ENCODE assay signal across 17 cellular contexts in genomic region chr2:236558999-236559978, GRCh38. TPM values are rescaled to one million over a fixed set of nuclear protein-coding genes. Genes with fewer than 3 reads are reported as not detected.
DNase-seq lines count a peak whose midpoint lies in the region; ATAC-seq lines count a peak whose summit lies in the region.
"Had no signal": no experiment of that assay in that cellular context is flagged by ENCODE, and none has a peak within 500 bp of the region (broad histone marks: within the 10 kb centered on the region; RNA-seq: fewer than 3 reads in every experiment).

No MANE protein-coding gene starts in this region.

- H3K9me3 ChIP-seq in CD8-positive, alpha-beta memory T cell (ENCODE audit: low read length) = peaks cover 3% of the 10 kb centered on the region
- H3K9me3 ChIP-seq: BE2C had no signal

- no peak overlapping the region for H3K27ac ChIP-seq in CD8-positive, alpha-beta memory T cell (ENCODE audit: low read depth, low read length)
- H3K27ac ChIP-seq: heart left ventricle, right atrium auricular region had no signal

- no peak overlapping the region for H3K4me3 ChIP-seq in CD8-positive, alpha-beta memory T cell (ENCODE audit: low read length)
- H3K4me3 ChIP-seq: heart left ventricle, right atrium auricular region had no signal

- peak overlapping the region in 6 of 8 donors; percentile 1 to 61 (median 16) for H3K27ac Mint-ChIP-seq in CD8-positive, alpha-beta memory T cell
- peak overlapping the region; percentile 64 for H3K27ac Mint-ChIP-seq in activated naive CD8-positive, alpha-beta T cell

- peaks cover 13 to 27% (median 22%) of the 10 kb centered on the region in 3 donors for H3K36me3 Mint-ChIP-seq in CD8-positive, alpha-beta memory T cell
- H3K36me3 Mint-ChIP-seq in activated naive CD8-positive, alpha-beta T cell = peaks cover 22% of the 10 kb centered on the region

- CTCF ChIA-PET in CD8-positive, alpha-beta memory T cell (lab: Charles Lee) = interaction anchor here (1.5 to 2.0 kb wide), 2 partner anchors 10 to 46 kb away, joined by 6 to 13 read pairs; partner anchors contain the start of gene ACKR3

- H3K4me3 Mint-ChIP-seq in CD8-positive, alpha-beta memory T cell = peak overlapping the region in 2 of 7 donors; percentile 0 to 32
- peak overlapping the region; percentile 38 for H3K4me3 Mint-ChIP-seq in activated naive CD8-positive, alpha-beta T cell

- H3K27me3 Mint-ChIP-seq in CD8-positive, alpha-beta memory T cell = no peaks in the 10 kb centered on the region
- H3K27me3 Mint-ChIP-seq in activated naive CD8-positive, alpha-beta T cell = no peaks in the 10 kb centered on the region

- peaks cover 2 to 9% (median 6%) of the 10 kb centered on the region in 5 donors for H3K9me3 Mint-ChIP-seq in CD8-positive, alpha-beta memory T cell
- H3K9me3 Mint-ChIP-seq in activated naive CD8-positive, alpha-beta T cell (ENCODE audit: low read depth) = no peaks in the 10 kb centered on the region

- H3K4me1 ChIP-seq in CD8-positive, alpha-beta memory T cell (ENCODE audit: insufficient read depth, low read length) = peaks cover 29% of the 10 kb centered on the region
- H3K4me1 ChIP-seq: BE2C, right atrium auricular region had no signal

- POLR2A ChIA-PET in CD8-positive, alpha-beta memory T cell (lab: Charles Lee) = no interaction called here

- H3K4me1 Mint-ChIP-seq in CD8-positive, alpha-beta memory T cell = peaks cover 42 to 61% (median 50%) of the 10 kb centered on the region in 3 donors
- H3K4me1 Mint-ChIP-seq in activated naive CD8-positive, alpha-beta T cell (ENCODE audit: low read depth) = peaks cover 54% of the 10 kb centered on the region

- H3K36me3 ChIP-seq in CD8-positive, alpha-beta memory T cell (ENCODE audit: insufficient read depth, low read length) = peaks cover 12% of the 10 kb centered on the region
- H3K36me3 ChIP-seq: BE2C, heart left ventricle, right atrium auricular region had no signal

- DNase-seq in CD8-positive, alpha-beta memory T cell = no peak
- DNase-seq in GM19238 (ENCODE audit: insufficient read length, low spot score) (no peak), left lobe of liver (ENCODE audit: low spot score) (no peak)
- DNase-seq: activated effector memory CD4-positive, alpha-beta T cell treated with Interleukin-2 at 50 U/mL for 16 hours; BE2C; heart left ventricle; NCI-H1092 treated with DMSO at 0.1 percent for 48 hours; NCI-H345; stimulated activated CD4-positive, alpha-beta T cell treated with anti-CD3 and anti-CD28 coated beads, Interleukin-4, amount 100 ng/mL, for 1 hour; stimulated activated naive CD4-positive, alpha-beta T cell treated with Interleukin-2 at 50 U/mL for 16 hours had no signal

- H3K27me3 ChIP-seq in CD8-positive, alpha-beta memory T cell (ENCODE audit: insufficient read depth, low read length, poor library complexity, severe bottlenecking) = no peaks in the 10 kb centered on the region
- H3K27me3 ChIP-seq: heart left ventricle, right atrium auricular region had no signal

- ATAC-seq in GM18868 (IDR thresholded peaks at IDR 0.05; ENCODE audit: unreplicated experiment) = peak; percentile 70
- peak; percentile 58 for ATAC-seq in HG02870 (IDR thresholded peaks at IDR 0.05; ENCODE audit: unreplicated experiment)
- no peak for ATAC-seq in GM19324 (IDR thresholded peaks at IDR 0.05; ENCODE audit: low FRiP score, unreplicated experiment)
- ATAC-seq in left lobe of liver = no peak
- no peak for ATAC-seq in GM19035 (IDR thresholded peaks at IDR 0.05; ENCODE audit: unreplicated experiment)
- ATAC-seq: heart left ventricle, Panc1 had no signal

RNA-seq across cellular contexts. Expression of gene ACKR3, which starts 10.3 kb away (rescaled TPM):
- 1 to 10 TPM in 1 of 2 experiments, under 1 TPM in 1; 0.90 to 1.6 TPM for total RNA-seq in CD8-positive, alpha-beta memory T cell
- 5.5 TPM for polyA plus RNA-seq in CD8-positive, alpha-beta memory T cell
- 2.4 TPM for total RNA-seq in left lobe of liver

Comparison
In these comparisons a context has a peak if more than half of its experiments do, and no peak if none do; other contexts are left out.
1. ATAC-seq: peak in GM18868 (single experiment) and HG02870 (single experiment); none in GM19324 (single experiment), left lobe of liver (single experiment) and GM19035 (single experiment).